ENCODE assay signal across 27 cellular contexts in the genomic region with DNA sequence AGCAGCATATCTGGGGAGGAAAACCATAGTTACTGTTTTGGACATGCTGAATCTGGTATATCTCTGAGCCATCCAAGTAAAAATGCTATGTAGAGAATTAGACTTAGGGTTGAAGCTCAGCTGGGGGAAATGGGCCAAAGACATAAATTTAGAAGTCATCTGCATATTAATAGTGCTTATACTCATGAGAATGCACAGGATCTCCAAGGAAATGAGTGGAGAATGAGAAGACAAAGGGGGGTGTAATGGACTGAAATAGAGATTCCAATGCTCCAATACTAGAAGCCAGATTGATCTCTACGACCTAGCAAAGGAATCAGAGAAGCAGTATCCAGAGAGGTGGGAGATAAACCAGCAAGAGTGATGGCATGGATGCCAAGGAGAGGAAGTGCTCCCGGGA.
"Had no signal": no experiment of that assay in that cellular context is flagged by ENCODE, and none has a peak within 500 bp of the region (broad histone marks: within the 10 kb centered on the region; RNA-seq: fewer than 3 reads in every experiment).

No MANE protein-coding gene starts in this region.

- H3K4me1 Mint-ChIP-seq: stimulated activated effector memory CD8-positive, alpha-beta T cell treated with anti-CD3 and anti-CD28 coated beads, Interleukin-12 subunit alpha, Interleukin-12 subunit beta, amount 100 ng/mL, for 72 hours; stimulated activated memory B cell treated with anti-CD40 and anti-IgM and Interleukin-4, amounts not matched to agents 10 μg/mL and 1 μg/mL and 100 μg/mL, for 72 hours; stimulated activated naive B cell treated with anti-CD40 and anti-IgM and Interleukin-4, amounts not matched to agents 10 μg/mL and 1 μg/mL and 100 μg/mL, for 72 hours; stimulated activated naive CD8-positive, alpha-beta T cell treated with anti-CD3 and anti-CD28 coated beads, Interleukin-15, amount 100 ng/mL, for 72 hours had no signal

- H3K27me3 ChIP-seq: testis, upper lobe of left lung, uterus, vagina had no signal

- H3K27ac Mint-ChIP-seq: stimulated activated effector memory CD8-positive, alpha-beta T cell treated with anti-CD3 and anti-CD28 coated beads, Interleukin-12 subunit alpha, Interleukin-12 subunit beta, amount 100 ng/mL, for 72 hours; stimulated activated memory B cell treated with anti-CD40 and anti-IgM and Interleukin-4, amounts not matched to agents 10 μg/mL and 1 μg/mL and 100 μg/mL, for 72 hours; stimulated activated naive B cell treated with anti-CD40 and anti-IgM and Interleukin-4, amounts not matched to agents 10 μg/mL and 1 μg/mL and 100 μg/mL, for 72 hours; stimulated activated naive CD8-positive, alpha-beta T cell treated with anti-CD3 and anti-CD28 coated beads, Interleukin-15, Interleukin-2, amounts not matched to agents 100 ng/mL and 50 ng/mL, for 24 hours; type B pancreatic cell had no signal

- H3K9me3 ChIP-seq: stomach, suprapubic skin, testis, thoracic aorta, tibial artery, tibial nerve, transverse colon, upper lobe of left lung, upper lobe of right lung, uterus, vagina had no signal

- ATAC-seq: stimulated activated effector memory CD8-positive, alpha-beta T cell treated with anti-CD3 and anti-CD28 coated beads, Interleukin-12 subunit alpha, Interleukin-12 subunit beta, amount 100 ng/mL, for 72 hours; stimulated activated memory B cell treated with anti-CD40 and anti-IgM and Interleukin-4, amounts not matched to agents 10 μg/mL and 1 μg/mL and 100 μg/mL, for 72 hours; stimulated activated naive B cell treated with anti-CD40 and anti-IgM and Interleukin-4, amounts not matched to agents 10 μg/mL and 1 μg/mL and 100 μg/mL, for 72 hours; stimulated activated naive CD8-positive, alpha-beta T cell treated with anti-CD3 and anti-CD28 coated beads, Interleukin-15, amount 100 ng/mL, for 72 hours; stimulated activated naive CD8-positive, alpha-beta T cell treated with anti-CD3 and anti-CD28 coated beads, Interleukin-15, Interleukin-2, amounts not matched to agents 100 U/mL and 50 U/mL, for 24 hours; upper lobe of right lung had no signal

- H3K9me3 Mint-ChIP-seq: stimulated activated effector memory CD8-positive, alpha-beta T cell treated with anti-CD3 and anti-CD28 coated beads, Interleukin-12 subunit alpha, Interleukin-12 subunit beta, amount 100 ng/mL, for 72 hours; stimulated activated memory B cell treated with anti-CD40 and anti-IgM and Interleukin-4, amounts not matched to agents 10 μg/mL and 1 μg/mL and 100 μg/mL, for 72 hours; stimulated activated naive B cell treated with anti-CD40 and anti-IgM and Interleukin-4, amounts not matched to agents 10 μg/mL and 1 μg/mL and 100 μg/mL, for 72 hours; stimulated activated naive CD8-positive, alpha-beta T cell treated with anti-CD3 and anti-CD28 coated beads, Interleukin-15, amount 100 ng/mL, for 72 hours; stimulated activated naive CD8-positive, alpha-beta T cell treated with anti-CD3 and anti-CD28 coated beads, Interleukin-15, Interleukin-2, amounts not matched to agents 100 ng/mL and 50 ng/mL, for 24 hours had no signal

- H3K4me3 Mint-ChIP-seq: stimulated activated effector memory CD8-positive, alpha-beta T cell treated with anti-CD3 and anti-CD28 coated beads, Interleukin-12 subunit alpha, Interleukin-12 subunit beta, amount 100 ng/mL, for 72 hours; stimulated activated memory B cell treated with anti-CD40 and anti-IgM and Interleukin-4, amounts not matched to agents 10 μg/mL and 1 μg/mL and 100 μg/mL, for 72 hours; stimulated activated naive B cell treated with anti-CD40 and anti-IgM and Interleukin-4, amounts not matched to agents 10 μg/mL and 1 μg/mL and 100 μg/mL, for 72 hours; stimulated activated naive CD8-positive, alpha-beta T cell treated with anti-CD3 and anti-CD28 coated beads, Interleukin-15, amount 100 ng/mL, for 72 hours; stimulated activated naive CD8-positive, alpha-beta T cell treated with anti-CD3 and anti-CD28 coated beads, Interleukin-15, Interleukin-2, amounts not matched to agents 100 ng/mL and 50 ng/mL, for 24 hours; type B pancreatic cell had no signal

- DNase-seq: stimulated activated CD4-positive, alpha-beta T cell treated with anti-CD3 and anti-CD28 coated beads, Interleukin-2, amount 100 ng/mL, for 48 hours; stimulated activated CD4-positive, alpha-beta T cell treated with anti-CD3 and anti-CD28 coated beads, Interleukin-4, amount 100 ng/mL, for 1 hour; stimulated activated CD4-positive, alpha-beta T cell treated with anti-CD3 and anti-CD28 coated beads, Interleukin-4, amount 100 ng/mL, for 24 hours; stimulated activated CD4-positive, alpha-beta T cell treated with anti-CD3 and anti-CD28 coated beads, Interleukin-4, amount 100 ng/mL, for 4 hours; stimulated activated CD8-positive, alpha-beta memory T cell treated with anti-CD3 and anti-CD28 coated beads, Interleukin-4, amount 100 ng/mL, for 48 hours; stimulated activated naive B cell treated with anti-CD40 and anti-IgM and Interleukin-4, amounts not matched to agents 10 μg/mL and 1 μg/mL and 100 μg/mL, for 72 hours; stimulated activated naive CD4-positive, alpha-beta T cell; stimulated activated naive CD4-positive, alpha-beta T cell treated with Interleukin-2 at 50 U/mL for 16 hours; stimulated activated naive CD8-positive, alpha-beta T cell treated with anti-CD3 and anti-CD28 coated beads, Interleukin-15, amount 100 ng/mL, for 72 hours; stimulated activated naive CD8-positive, alpha-beta T cell treated with anti-CD3 and anti-CD28 coated beads, Interleukin-15, Interleukin-2, amounts not matched to agents 100 U/mL and 50 U/mL, for 24 hours; stomach; substantia nigra; testis; tibial artery; transverse colon; trophoblast cell; upper lobe of left lung; upper lobe of right lung; uterus had no signal

- H3K4me1 ChIP-seq: stomach, suprapubic skin, testis, tibial artery, transverse colon, upper lobe of left lung, upper lobe of right lung, uterus, vagina had no signal

- H3K4me3 ChIP-seq: stomach, suprapubic skin, testis, thoracic aorta, tibial artery, tibial nerve, transverse colon, upper lobe of left lung, upper lobe of right lung, uterus, vagina had no signal

- H3K36me3 Mint-ChIP-seq: stimulated activated effector memory CD8-positive, alpha-beta T cell treated with anti-CD3 and anti-CD28 coated beads, Interleukin-12 subunit alpha, Interleukin-12 subunit beta, amount 100 ng/mL, for 72 hours; stimulated activated memory B cell treated with anti-CD40 and anti-IgM and Interleukin-4, amounts not matched to agents 10 μg/mL and 1 μg/mL and 100 μg/mL, for 72 hours; stimulated activated naive B cell treated with anti-CD40 and anti-IgM and Interleukin-4, amounts not matched to agents 10 μg/mL and 1 μg/mL and 100 μg/mL, for 72 hours; type B pancreatic cell had no signal

- H3K27ac ChIP-seq: stomach, suprapubic skin, testis, thoracic aorta, tibial artery, tibial nerve, transverse colon, upper lobe of left lung, upper lobe of right lung, uterus, vagina had no signal

- H3K36me3 ChIP-seq: stomach, suprapubic skin, thoracic aorta, tibial artery, tibial nerve, transverse colon, upper lobe of left lung, upper lobe of right lung, uterus, vagina had no signal
